8 cellular contexts compared by ENCODE assay signal in the genomic region with DNA sequence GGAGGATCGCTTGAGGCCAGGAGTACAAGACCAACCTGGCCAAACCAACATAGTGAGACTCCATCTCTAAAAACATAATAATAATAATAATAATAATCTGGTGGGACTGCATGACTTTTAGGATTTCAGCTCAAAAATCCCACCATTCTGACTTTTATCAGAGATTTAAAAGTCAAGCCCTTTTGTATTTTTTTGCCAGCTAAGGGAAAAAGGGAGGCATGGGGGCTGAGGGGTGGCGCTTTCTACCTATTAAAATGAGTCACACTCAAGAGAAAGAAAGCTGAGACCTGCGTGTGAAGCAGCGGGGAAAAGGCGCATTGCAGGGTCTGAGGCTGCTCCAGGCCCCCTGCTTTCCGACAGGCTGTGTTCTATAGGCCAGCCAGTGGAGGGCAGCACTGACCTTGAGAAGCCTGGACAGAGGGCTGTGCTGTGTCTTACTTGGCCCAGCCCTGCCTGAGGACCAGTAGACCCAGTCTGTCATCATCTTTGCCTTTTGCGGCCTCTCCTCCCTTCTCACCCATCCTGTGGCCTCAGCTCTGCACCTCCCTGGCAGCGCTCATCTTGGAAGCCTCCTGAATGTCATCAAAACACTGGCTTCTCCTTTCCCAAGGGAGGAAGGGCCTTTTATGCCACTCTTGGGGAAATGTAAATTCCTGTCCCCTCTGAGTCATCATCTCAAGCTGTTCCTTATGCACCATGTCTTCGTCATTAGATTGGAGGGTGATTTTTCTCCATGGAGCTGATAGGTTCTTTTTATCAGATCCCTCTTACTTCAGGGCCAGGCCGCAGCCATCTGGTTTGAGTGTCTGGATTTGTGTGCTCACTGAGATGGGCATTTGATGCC. TPM values are rescaled to one million over a fixed set of nuclear protein-coding genes. Genes with fewer than 3 reads are reported as not detected.
DNase-seq lines count a peak whose midpoint lies in the region; ATAC-seq and TF ChIP-seq lines count a peak whose summit lies in the region.

No MANE protein-coding gene starts in this region.

- no peak overlapping the region for H3K27ac ChIP-seq in neuronal stem cell (replicated peaks; ENCODE audit: low read length)

- H3K4me3 ChIP-seq in AG09309 (ENCODE audit: control insufficient read depth, low read depth, low read length) (no peak overlapping the region), GM12865 (ENCODE audit: low read depth, low read length) (no peak overlapping the region), fibroblast of pulmonary artery (replicated peaks; ENCODE audit: low read depth, low read length) (no peak overlapping the region), neuronal stem cell (ENCODE audit: low read length in 2 of 2) (no peak overlapping the region)

- H3K27me3 ChIP-seq in neuronal stem cell (ENCODE audit: control insufficient read depth in 3 of 3, insufficient read depth in 3 of 3, low read depth in 1 of 3, low read length in 3 of 3) = no peaks in the 10 kb centered on the region

- no peak overlapping the region for H3K23ac ChIP-seq in neuronal stem cell (ENCODE audit: low read depth, low read length, poor library complexity)

- POLR2A ChIA-PET in activated CD4-positive, alpha-beta T cell treated with anti-CD3 and anti-CD28 coated beads, Interleukin-2, amount 10 ng/mL, durations not matched to agents 7 days and 5 days (lab: Charles Lee) = no interaction called here

- peaks cover 28 to 60% of the 10 kb centered on the region in 2 donors for H3K36me3 ChIP-seq in neuronal stem cell (replicated peaks in 1 of 2; ENCODE audit: control insufficient read depth in 2 of 2, insufficient read depth in 2 of 2, low read length in 2 of 2)

- DNase-seq in AG09309 (ENCODE audit: low read depth) = peak; percentile 73
- peak; percentile 47 for DNase-seq in GM12865 (ENCODE audit: low read depth)
- peak; percentile 32 for DNase-seq in NCI-H2081 treated with DMSO at 0.1 percent for 48 hours (lab: John Stamatoyannopoulos, UW)
- DNase-seq in activated CD4-positive, alpha-beta T cell treated with anti-CD3 and anti-CD28 coated beads, Interleukin-2, amount 10 ng/mL, durations not matched to agents 7 days and 5 days = peak; percentile 46
- peak; percentile 81 for DNase-seq in fibroblast of pulmonary artery (ENCODE audit: low read depth)
- peak; percentile 72 for DNase-seq in neuronal stem cell (ENCODE audit: low spot score)

- H3K79me1 ChIP-seq in neuronal stem cell (ENCODE audit: low read depth, low read length) = no peaks in the 10 kb centered on the region

- no peak overlapping the region for H4K91ac ChIP-seq in neuronal stem cell (ENCODE audit: low read depth, low read length, poor library complexity)

- H3K4me1 Mint-ChIP-seq in activated CD4-positive, alpha-beta T cell treated with anti-CD3 and anti-CD28 coated beads, Interleukin-2, amount 10 ng/mL, durations not matched to agents 7 days and 5 days = no peaks in the 10 kb centered on the region

- H2AFZ ChIP-seq in neuronal stem cell (ENCODE audit: low read length) = no peak overlapping the region

- ATAC-seq in GM18498 (IDR thresholded peaks at IDR 0.05; ENCODE audit: unreplicated experiment) (no peak), GM18873 (IDR thresholded peaks at IDR 0.05; ENCODE audit: low FRiP score, unreplicated experiment) (no peak)

- H3K14ac ChIP-seq in neuronal stem cell (ENCODE audit: low read length) = no peak overlapping the region

- H3K18ac ChIP-seq in neuronal stem cell (ENCODE audit: low read length) = no peak overlapping the region

- no peaks in the 10 kb centered on the region for H3K9me3 ChIP-seq in neuronal stem cell (replicated peaks in 1 of 2; ENCODE audit: control insufficient read depth in 2 of 2, insufficient read depth in 1 of 2, low read depth in 1 of 2, low read length in 2 of 2)

- H2BK12ac ChIP-seq in neuronal stem cell (ENCODE audit: low read length) = no peak overlapping the region

- H3K9ac ChIP-seq in neuronal stem cell (ENCODE audit: low read depth, low read length, poor library complexity) = no peak overlapping the region

- no peak overlapping the region for H3K4me3 Mint-ChIP-seq in activated CD4-positive, alpha-beta T cell treated with anti-CD3 and anti-CD28 coated beads, Interleukin-2, amount 10 ng/mL, durations not matched to agents 7 days and 5 days

- CTCF ChIA-PET in activated CD4-positive, alpha-beta T cell treated with anti-CD3 and anti-CD28 coated beads, Interleukin-2, amount 10 ng/mL, durations not matched to agents 7 days and 5 days (lab: Charles Lee) = interaction anchor here (0.8 to 1.6 kb wide), 4 partner anchors 9 to 134 kb away, joined by 3 to 5 read pairs (median 4); no protein-coding TSS in a partner anchor

- no CpG with 5 or more reads among the region's 10 CpGs for WGBS in neuronal stem cell (ENCODE audit: extremely low coverage in 2 of 2, insufficient read length in 2 of 2, insufficient replicate concordance in 1 of 2), 2 donors

- H2BK120ac ChIP-seq in neuronal stem cell (ENCODE audit: low read depth, low read length) = no peak overlapping the region

- H2BK15ac ChIP-seq in neuronal stem cell (ENCODE audit: low read length) = no peak overlapping the region

- no peaks in the 10 kb centered on the region for H3K9me3 Mint-ChIP-seq in activated CD4-positive, alpha-beta T cell treated with anti-CD3 and anti-CD28 coated beads, Interleukin-2, amount 10 ng/mL, durations not matched to agents 7 days and 5 days

- no peak overlapping the region for H3K27ac Mint-ChIP-seq in activated CD4-positive, alpha-beta T cell treated with anti-CD3 and anti-CD28 coated beads, Interleukin-2, amount 10 ng/mL, durations not matched to agents 7 days and 5 days

- no peaks in the 10 kb centered on the region for H3K27me3 Mint-ChIP-seq in activated CD4-positive, alpha-beta T cell treated with anti-CD3 and anti-CD28 coated beads, Interleukin-2, amount 10 ng/mL, durations not matched to agents 7 days and 5 days

- H2BK5ac ChIP-seq in neuronal stem cell (ENCODE audit: low read length) = no peak overlapping the region

- H3K36me3 Mint-ChIP-seq in activated CD4-positive, alpha-beta T cell treated with anti-CD3 and anti-CD28 coated beads, Interleukin-2, amount 10 ng/mL, durations not matched to agents 7 days and 5 days (ENCODE audit: low read depth) = peaks cover 42% of the 10 kb centered on the region

- no peak overlapping the region for H3K4me2 ChIP-seq in neuronal stem cell (ENCODE audit: insufficient read depth, low read length, poor library complexity, severe bottlenecking)

- H4K8ac ChIP-seq in neuronal stem cell (ENCODE audit: low read depth, low read length) = no peak overlapping the region

- H3K4ac ChIP-seq in neuronal stem cell (ENCODE audit: low read length) = no peak overlapping the region

- H2AK5ac ChIP-seq in neuronal stem cell (ENCODE audit: low read depth, low read length) = no peak overlapping the region

- peaks cover 4 to 18% of the 10 kb centered on the region in 2 donors for H3K4me1 ChIP-seq in neuronal stem cell (ENCODE audit: control insufficient read depth in 2 of 2, insufficient read depth in 1 of 2, low read depth in 1 of 2, low read length in 2 of 2)

- TF ChIP-seq CTCF in AG09309 (IDR thresholded peaks at IDR 0.05; ENCODE audit: control insufficient read depth, insufficient read depth, low read depth, low read length, missing control alignments) = peak; percentile 88
- peak; percentile 53 for TF ChIP-seq CTCF in GM12865 (IDR thresholded peaks at IDR 0.05; ENCODE audit: insufficient read depth, low read depth, low read length, missing control alignments)
- peak; percentile 84 for TF ChIP-seq CTCF in fibroblast of pulmonary artery (IDR thresholded peaks at IDR 0.05; ENCODE audit: low read length, missing control alignments)

RNA-seq across cellular contexts. Expression of gene MAPK8IP1, which starts 12.7 kb away (rescaled TPM):
- total RNA-seq in activated CD4-positive, alpha-beta T cell treated with anti-CD3 and anti-CD28 coated beads, Interleukin-2, amount 10 ng/mL, durations not matched to agents 7 days and 5 days = under 1 TPM; 0.56 to 0.64 TPM
- polyA plus RNA-seq in neuronal stem cell (2013, experiment 1 of 2) = 13.4 TPM
- polyA plus RNA-seq in neuronal stem cell (2013, experiment 2 of 2) = 11.6 TPM

RNA-seq across cellular contexts. Expression of gene CRY2, which starts 25.5 kb away (rescaled TPM):
- 10 to 100 TPM; 25.6 to 26.3 TPM for total RNA-seq in activated CD4-positive, alpha-beta T cell treated with anti-CD3 and anti-CD28 coated beads, Interleukin-2, amount 10 ng/mL, durations not matched to agents 7 days and 5 days
- polyA plus RNA-seq in neuronal stem cell (2013, experiment 1 of 2) = 7.4 TPM
- polyA plus RNA-seq in neuronal stem cell (2013, experiment 2 of 2) = 7.4 TPM

RNA-seq across cellular contexts. Expression of gene FREY1, which starts 34.3 kb away (rescaled TPM):
- total RNA-seq in activated CD4-positive, alpha-beta T cell treated with anti-CD3 and anti-CD28 coated beads, Interleukin-2, amount 10 ng/mL, durations not matched to agents 7 days and 5 days = 1 to 10 TPM; 3.2 to 3.9 TPM
- polyA plus RNA-seq in neuronal stem cell (2013, experiment 1 of 2) = 0.95 TPM
- polyA plus RNA-seq in neuronal stem cell (2013, experiment 2 of 2) = 0.93 TPM

RNA-seq across cellular contexts. Expression of gene PEX16, which starts 44.9 kb away (rescaled TPM):
- 10 to 100 TPM; 47.1 to 51.1 TPM for total RNA-seq in activated CD4-positive, alpha-beta T cell treated with anti-CD3 and anti-CD28 coated beads, Interleukin-2, amount 10 ng/mL, durations not matched to agents 7 days and 5 days
- polyA plus RNA-seq in neuronal stem cell (2013, experiment 1 of 2) = 23.1 TPM
- 19.6 TPM for polyA plus RNA-seq in neuronal stem cell (2013, experiment 2 of 2)

RNA-seq across cellular contexts. Expression of gene LARGE2, which starts 49.7 kb away (rescaled TPM):
- total RNA-seq in activated CD4-positive, alpha-beta T cell treated with anti-CD3 and anti-CD28 coated beads, Interleukin-2, amount 10 ng/mL, durations not matched to agents 7 days and 5 days = under 1 TPM; 0.40 to 0.44 TPM
- polyA plus RNA-seq in neuronal stem cell (2013, experiment 1 of 2) = 16.5 TPM
- 15.7 TPM for polyA plus RNA-seq in neuronal stem cell (2013, experiment 2 of 2)
